9 cellular contexts compared by ENCODE assay signal in the genomic region with DNA sequence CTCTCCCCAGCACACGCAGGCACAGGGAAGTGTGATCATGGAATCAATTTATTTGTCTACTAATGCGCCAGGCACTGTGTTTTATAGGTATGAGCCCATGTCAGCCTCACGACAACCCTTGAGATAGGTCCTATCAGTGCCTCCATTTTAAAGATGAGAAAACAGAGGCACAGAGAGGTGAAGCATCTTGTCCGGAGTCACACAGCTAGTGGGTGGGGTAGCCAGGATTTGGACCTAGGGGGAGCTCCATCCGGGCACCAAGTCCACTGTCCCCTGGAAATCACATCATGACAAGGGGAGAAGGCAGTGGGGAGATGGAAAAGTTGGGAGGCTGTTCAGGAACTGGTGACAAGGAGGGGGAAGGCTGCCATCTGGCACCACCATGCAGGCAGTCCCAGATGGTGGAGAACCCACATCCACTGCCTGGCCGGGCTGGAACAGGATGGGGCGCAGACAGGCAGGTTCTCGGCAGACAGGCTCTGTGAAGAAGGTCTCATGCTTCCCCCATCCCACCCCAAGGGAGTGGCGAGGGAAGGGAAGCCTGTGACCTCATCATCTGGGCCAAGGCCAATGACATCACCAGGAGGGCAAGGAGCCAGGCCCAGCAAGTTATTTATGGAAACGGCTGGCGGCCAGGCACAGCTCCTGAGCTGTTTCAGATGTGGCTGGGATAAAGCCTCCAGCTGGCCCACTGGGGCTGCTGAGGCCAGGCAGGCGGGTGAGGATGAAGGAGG.
A peak's percentile ranks its signal among the peaks of the same experiment; 100 is the strongest.
DNase-seq lines count a peak whose midpoint lies in the region; ATAC-seq and TF ChIP-seq lines count a peak whose summit lies in the region.
"Had no signal": no experiment of that assay in that cellular context is flagged by ENCODE, and none has a peak within 500 bp of the region (broad histone marks: within the 10 kb centered on the region; RNA-seq: fewer than 3 reads in every experiment).

No MANE protein-coding gene starts in this region.

- H2AK5ac ChIP-seq in H9 (ENCODE audit: insufficient read length, low read length) = no peak overlapping the region

- no peaks in the 10 kb centered on the region for H4K20me1 ChIP-seq in H9 (ENCODE audit: control insufficient read depth, insufficient read depth, insufficient read length)

- H2BK120ac ChIP-seq in H9 (ENCODE audit: low read depth, low read length, poor library complexity, severe bottlenecking) = no peak overlapping the region

- no peaks in the 10 kb centered on the region for H3K27me3 ChIP-seq in lower lobe of right lung (ENCODE audit: low read depth)
- H3K27me3 ChIP-seq in H9 (ENCODE audit: insufficient read depth, low read length) = no peaks in the 10 kb centered on the region

- DNase-seq in AG09319 (ENCODE audit: extremely low read depth, low read depth) (peak; percentile 23), NCI-H2107 (lab: John Stamatoyannopoulos, UW) (peak; percentile 50), cerebellum (ENCODE audit: low spot score) (peak; percentile 53), lower lobe of right lung (peak; percentile 58), mesenteric fat pad (ENCODE audit: low spot score) (no peak), H9 (no peak)
- DNase-seq in activated CD8-positive, alpha-beta memory T cell treated with anti-CD3 and anti-CD28 coated beads for 24 hours = no peak
- DNase-seq: activated B cell treated with CpG ODN at 0.5 μM for 24 hours had no signal

- no CpG with 5 or more reads among the region's 12 CpGs for WGBS in H9 (ENCODE audit: extremely low coverage, insufficient read length, low lambda C conversion rate)

- H4K8ac ChIP-seq in H9 (replicated peaks; ENCODE audit: insufficient read length, low read depth, low read length) = no peak overlapping the region

- H3K9me3 Mint-ChIP-seq in H9 = peaks cover 0 to 6% of the 10 kb centered on the region in 2 experiments; a peak in 3 of 5 replicates
- H3K9me3 Mint-ChIP-seq: activated B cell treated with CpG ODN at 0.5 μM for 24 hours had no signal

- H3K4me3 ChIP-seq in lower lobe of right lung = no peak overlapping the region

- H2AFZ ChIP-seq in H9 (ENCODE audit: low read length) = no peak overlapping the region

- H3K4me1 Mint-ChIP-seq in H9 = peaks cover 9 to 11% of the 10 kb centered on the region in 2 experiments
- H3K4me1 Mint-ChIP-seq: activated B cell treated with CpG ODN at 0.5 μM for 24 hours had no signal

- H3K9me3 ChIP-seq in lower lobe of right lung = no peaks in the 10 kb centered on the region
- H3K9me3 ChIP-seq in H9 (ENCODE audit: control insufficient read depth, low read depth, low read length) = no peaks in the 10 kb centered on the region

- no peak overlapping the region for H3K4me2 ChIP-seq in H9 (ENCODE audit: insufficient read depth, insufficient read length, low read length)

- H2BK5ac ChIP-seq in H9 (ENCODE audit: insufficient read length, low read length) = no peak overlapping the region

- H3K4me3 Mint-ChIP-seq in H9 = no peak overlapping the region
- H3K4me3 Mint-ChIP-seq: activated B cell treated with CpG ODN at 0.5 μM for 24 hours had no signal

- H3K27ac ChIP-seq in lower lobe of right lung = no peak overlapping the region
- no peak overlapping the region for H3K27ac ChIP-seq in H9 (ENCODE audit: insufficient read length, low read depth, low read length)

- H3K36me3 ChIP-seq in lower lobe of right lung = no peaks in the 10 kb centered on the region

- no peak overlapping the region for H2BK20ac ChIP-seq in H9 (ENCODE audit: low read depth, low read length, poor library complexity, severe bottlenecking)

- H4K91ac ChIP-seq in H9 (ENCODE audit: insufficient read length, low read depth, low read length) = no peak overlapping the region

- H3K4me1 ChIP-seq in lower lobe of right lung = peaks cover 27% of the 10 kb centered on the region
- no peaks in the 10 kb centered on the region for H3K4me1 ChIP-seq in H9 (ENCODE audit: insufficient read depth, low read length)

- H3K14ac ChIP-seq in H9 (ENCODE audit: insufficient read depth, low read length) = no peak overlapping the region; the same call in 1 of the 2 replicates

- ATAC-seq in lower lobe of right lung = peak; percentile 73 to 80
- no peak for ATAC-seq in activated CD4-positive, CD25-positive, alpha-beta regulatory T cell treated with anti-CD3 and anti-CD28 coated beads, Interleukin-2, amount 50 U/mL, for 24 hours

- H3K9ac ChIP-seq in H9 (ENCODE audit: extremely low read depth, insufficient read length, low read length) = no peak overlapping the region

- peaks cover 29% of the 10 kb centered on the region for H3K27me3 Mint-ChIP-seq in H9 (ENCODE audit: low read depth)

- no peak overlapping the region for H2BK12ac ChIP-seq in H9 (ENCODE audit: insufficient read length, low read depth, low read length)

- no peaks in the 10 kb centered on the region; a peak in 1 of 7 replicates for H3K36me3 Mint-ChIP-seq in H9 (ENCODE audit: insufficient read depth in 1 of 3, low read depth in 3 of 3)

- no peaks in the 10 kb centered on the region for H3K23me2 ChIP-seq in H9 (ENCODE audit: insufficient read length, low read depth, low read length, poor library complexity, severe bottlenecking)

- H3K18ac ChIP-seq in H9 (ENCODE audit: insufficient read length, low read depth, low read length) = no peak overlapping the region

- H3T11ph ChIP-seq in H9 (ENCODE audit: low read length) = no peak overlapping the region

- no peak overlapping the region for H3K56ac ChIP-seq in H9 (ENCODE audit: insufficient read length, low read depth, low read length)

- H3K27ac Mint-ChIP-seq in H9 = 0 out of 7 replicates have a peak overlapping the region, but pooled peaks of 1 of the 3 experiments have one; percentile 61
- H3K27ac Mint-ChIP-seq: activated B cell treated with CpG ODN at 0.5 μM for 24 hours had no signal

- no peak overlapping the region for H3K23ac ChIP-seq in H9 (ENCODE audit: insufficient read length, low read depth, low read length)

- H3K4ac ChIP-seq in H9 (ENCODE audit: low read depth, low read length) = no peak overlapping the region

- H4K5ac ChIP-seq in H9 (ENCODE audit: insufficient read length, low read depth, low read length) = no peak overlapping the region

- TF ChIP-seq CTCF in AG09319 (IDR thresholded peaks at IDR 0.05; ENCODE audit: low read depth, low read length) (no peak), lower lobe of right lung (IDR thresholded peaks at IDR 0.05) (no peak), H9 (conservative IDR thresholded peaks at IDR 0.05) (no peak)

- intact Hi-C loops in lower lobe of right lung (cut with DNase I) = no loop called here

- no peaks in the 10 kb centered on the region for H3K79me1 ChIP-seq in H9 (ENCODE audit: insufficient read depth, low read depth, low read length, poor library complexity, severe bottlenecking)

- H2BK15ac ChIP-seq in H9 (ENCODE audit: low read depth, low read length) = no peak overlapping the region

- no peaks in the 10 kb centered on the region for H3K79me2 ChIP-seq in H9 (ENCODE audit: insufficient read depth, low read length)

Comparison
In these comparisons a context has a peak if more than half of its experiments do, and no peak if none do; other contexts are left out.
1. DNase-seq: peak in AG09319 (single experiment), NCI-H2107 (single experiment), cerebellum (single experiment) and lower lobe of right lung (single experiment); none in activated CD8-positive, alpha-beta memory T cell treated with anti-CD3 and anti-CD28 coated beads for 24 hours (single experiment), mesenteric fat pad (single experiment) and H9 (single experiment).
2. ATAC-seq: peak in lower lobe of right lung (2 of 2); none in activated CD4-positive, CD25-positive, alpha-beta regulatory T cell treated with anti-CD3 and anti-CD28 coated beads, Interleukin-2, amount 50 U/mL, for 24 hours (0 of 2).